Comparison of ENCODE assay signal across 25 cellular contexts in genomic region chr1:237197470-237198425, GRCh38.
A peak's percentile ranks its signal among the peaks of the same experiment; 100 is the strongest.
DNase-seq lines count a peak whose midpoint lies in the region; ATAC-seq and TF ChIP-seq lines count a peak whose summit lies in the region.
"Had no signal": no experiment of that assay in that cellular context is flagged by ENCODE, and none has a peak within 500 bp of the region (broad histone marks: within the 10 kb centered on the region; RNA-seq: fewer than 3 reads in every experiment).

No MANE protein-coding gene starts in this region.

- peak; percentile 25 for DNase-seq in activated CD4-positive, alpha-beta T cell treated with anti-CD3 and anti-CD28 coated beads, Interleukin-2, amount 10 ng/mL, durations not matched to agents 24 days and 14 days
- no peak for DNase-seq in activated CD4-positive, alpha-beta T cell treated with anti-CD3 and anti-CD28 coated beads, Interleukin-2, amount 50 U/mL, for 48 hours
- no peak for DNase-seq in WTC11 (ENCODE audit: low spot score)
- peak; percentile 28 for DNase-seq in iPS DF 19.7 (ENCODE audit: low read depth, low spot score)
- no peak for DNase-seq in transverse colon
- DNase-seq in AG08396 (ENCODE audit: low spot score): no peak
- DNase-seq in stimulated activated CD4-positive, alpha-beta T cell treated with anti-CD3 and anti-CD28 coated beads, Interleukin-2, amount 100 ng/mL, for 24 hours: no peak
- DNase-seq: activated CD4-positive, alpha-beta memory T cell treated with anti-CD3 and anti-CD28 coated beads, Interleukin-2, amount 10 ng/mL, durations not matched to agents 7 days and 5 days; activated naive CD4-positive, alpha-beta T cell; activated T-cell treated with anti-CD3 and anti-CD28 coated beads, Interleukin-2, amount 50 U/mL, for 1 hour; cerebellar nuclear complex; effector CD8-positive, alpha-beta T cell; NCI-H187 treated with DMSO at 0.1 percent for 48 hours; posterior cingulate gyrus; SHP77; T-cell; uterus; WERI-Rb-1 had no signal

- no peaks in the 10 kb centered on the region for H3K36me3 ChIP-seq in transverse colon
- H3K36me3 ChIP-seq: BLaER1 treated with 17β-estradiol and CSF1 and Interleukin-3, amounts not matched to agents 10 nM and 100 nM; uterus; WERI-Rb-1 had no signal

- POLR2A ChIA-PET in WTC11 (lab: Charles Lee): no interaction called here

- peaks cover 4 to 12% (median 7%) of the 10 kb centered on the region in 4 donors for H3K4me1 ChIP-seq in transverse colon
- H3K4me1 ChIP-seq: A549; BLaER1 treated with 17β-estradiol and CSF1 and Interleukin-3, amounts not matched to agents 10 nM and 100 nM; uterus had no signal

- no peaks in the 10 kb centered on the region for H3K4me1 Mint-ChIP-seq in activated CD4-positive, alpha-beta T cell treated with anti-CD3 and anti-CD28 coated beads, Interleukin-2, amount 10 ng/mL, durations not matched to agents 24 days and 14 days
- H3K4me1 Mint-ChIP-seq in WTC11: peaks cover 20% of the 10 kb centered on the region
- H3K4me1 Mint-ChIP-seq: activated CD4-positive, alpha-beta memory T cell treated with anti-CD3 and anti-CD28 coated beads, Interleukin-2, amount 10 ng/mL, durations not matched to agents 7 days and 5 days; memory B cell; T-cell had no signal

- H3K9me3 Mint-ChIP-seq in activated CD4-positive, alpha-beta T cell treated with anti-CD3 and anti-CD28 coated beads, Interleukin-2, amount 10 ng/mL, durations not matched to agents 24 days and 14 days: no peaks in the 10 kb centered on the region
- H3K9me3 Mint-ChIP-seq in WTC11: no peaks in the 10 kb centered on the region
- H3K9me3 Mint-ChIP-seq: activated CD4-positive, alpha-beta memory T cell treated with anti-CD3 and anti-CD28 coated beads, Interleukin-2, amount 10 ng/mL, durations not matched to agents 7 days and 5 days; memory B cell; nephron; stimulated activated naive CD8-positive, alpha-beta T cell treated with anti-CD3 and anti-CD28 coated beads, Interleukin-15, Interleukin-2, amounts not matched to agents 100 ng/mL and 50 ng/mL, for 24 hours; T-cell had no signal

- no peaks in the 10 kb centered on the region for H3K9me3 ChIP-seq in transverse colon
- H3K9me3 ChIP-seq: A549; BLaER1 treated with 17β-estradiol and CSF1 and Interleukin-3, amounts not matched to agents 10 nM and 100 nM; uterus had no signal

- no peaks in the 10 kb centered on the region for H3K27me3 ChIP-seq in transverse colon
- H3K27me3 ChIP-seq: BLaER1 treated with 17β-estradiol and CSF1 and Interleukin-3, amounts not matched to agents 10 nM and 100 nM; uterus had no signal

- 41 to 45% methylated on average over 7 of the region's 7 CpGs for WGBS in transverse colon (ENCODE audit: low coverage in 1 of 2), 2 donors

- H3K4me3 ChIP-seq in transverse colon: no peak overlapping the region
- H3K4me3 ChIP-seq: A549; BLaER1 treated with 17β-estradiol and CSF1 and Interleukin-3, amounts not matched to agents 10 nM and 100 nM; GM12878; uterus had no signal

- TF ChIP-seq CTCF in WTC11 (IDR thresholded peaks at IDR 0.05) (no peak), transverse colon (IDR thresholded peaks at IDR 0.05) (no peak)

- in situ Hi-C loops in transverse colon (cut with MboI; ENCODE audit: low pct_ligation_motif_present in 1 of 4, low pct_unique_long_range_greater_than_20kb in 1 of 4, low sequenced_read_pairs in 3 of 4): no loop called here

- no peak overlapping the region for H3K4me3 Mint-ChIP-seq in activated CD4-positive, alpha-beta T cell treated with anti-CD3 and anti-CD28 coated beads, Interleukin-2, amount 10 ng/mL, durations not matched to agents 24 days and 14 days
- H3K4me3 Mint-ChIP-seq in WTC11: no peak overlapping the region
- H3K4me3 Mint-ChIP-seq: activated CD4-positive, alpha-beta memory T cell treated with anti-CD3 and anti-CD28 coated beads, Interleukin-2, amount 10 ng/mL, durations not matched to agents 7 days and 5 days; memory B cell; nephron; stimulated activated naive CD8-positive, alpha-beta T cell treated with anti-CD3 and anti-CD28 coated beads, Interleukin-15, Interleukin-2, amounts not matched to agents 100 ng/mL and 50 ng/mL, for 24 hours; T-cell had no signal

- ATAC-seq in WTC11 (peak; percentile 88), HG02840 (IDR thresholded peaks at IDR 0.05; ENCODE audit: low FRiP score, unreplicated experiment) (no peak)
- ATAC-seq: GM12878, T-cell had no signal

- H3K27me3 Mint-ChIP-seq in activated CD4-positive, alpha-beta T cell treated with anti-CD3 and anti-CD28 coated beads, Interleukin-2, amount 10 ng/mL, durations not matched to agents 24 days and 14 days: no peaks in the 10 kb centered on the region
- no peaks in the 10 kb centered on the region for H3K27me3 Mint-ChIP-seq in WTC11 (ENCODE audit: low read depth)
- H3K27me3 Mint-ChIP-seq: stimulated activated naive CD8-positive, alpha-beta T cell treated with anti-CD3 and anti-CD28 coated beads, Interleukin-15, Interleukin-2, amounts not matched to agents 100 ng/mL and 50 ng/mL, for 24 hours; T-cell had no signal

- intact Hi-C loops in activated CD4-positive, alpha-beta T cell treated with anti-CD3 and anti-CD28 coated beads, Interleukin-2, amount 10 ng/mL, durations not matched to agents 24 days and 14 days (cut with micrococcal nuclease): no loop called here
- intact Hi-C loops in transverse colon (cut with DNase I; ENCODE audit: low total_unique reads): no loop called here

- no peak for TF ChIP-seq EP300 in transverse colon (IDR thresholded peaks at IDR 0.05; ENCODE audit: low read depth)

- peak overlapping the region in 3 of 4 donors; percentile 6 to 47 (median 33) for H3K27ac ChIP-seq in transverse colon
- H3K27ac ChIP-seq: A549; BLaER1 treated with 17β-estradiol and CSF1 and Interleukin-3, amounts not matched to agents 10 nM and 100 nM; uterus; WERI-Rb-1 had no signal

- H3K27ac Mint-ChIP-seq in activated CD4-positive, alpha-beta T cell treated with anti-CD3 and anti-CD28 coated beads, Interleukin-2, amount 10 ng/mL, durations not matched to agents 24 days and 14 days: no peak overlapping the region
- peak overlapping the region; percentile 66 for H3K27ac Mint-ChIP-seq in WTC11
- H3K27ac Mint-ChIP-seq: activated CD4-positive, alpha-beta memory T cell treated with anti-CD3 and anti-CD28 coated beads, Interleukin-2, amount 10 ng/mL, durations not matched to agents 7 days and 5 days; memory B cell; nephron; stimulated activated naive CD8-positive, alpha-beta T cell treated with anti-CD3 and anti-CD28 coated beads, Interleukin-15, Interleukin-2, amounts not matched to agents 100 ng/mL and 50 ng/mL, for 24 hours; T-cell had no signal

- CTCF ChIA-PET in WTC11 (lab: Charles Lee): no interaction called here

- no peaks in the 10 kb centered on the region for H3K36me3 Mint-ChIP-seq in activated CD4-positive, alpha-beta T cell treated with anti-CD3 and anti-CD28 coated beads, Interleukin-2, amount 10 ng/mL, durations not matched to agents 24 days and 14 days (ENCODE audit: low read depth)
- no peaks in the 10 kb centered on the region for H3K36me3 Mint-ChIP-seq in WTC11
- H3K36me3 Mint-ChIP-seq: memory B cell, T-cell had no signal

- no peak for TF ChIP-seq POLR2A in transverse colon (IDR thresholded peaks at IDR 0.05)

TF ChIP-seq in WTC11, 78 proteins besides CTCF, POLR2A, EP300 and RAD21 (continues in another document):
- TF ChIP-seq NR1H2 (CRISPR knock-in tag; IDR thresholded peaks at IDR 0.05) (no peak), MXD4 (CRISPR knock-in tag; IDR thresholded peaks at IDR 0.05; ENCODE audit: borderline replicate concordance) (no peak), IRF1 (CRISPR knock-in tag; IDR thresholded peaks at IDR 0.05) (no peak), ZBTB43 (CRISPR knock-in tag; IDR thresholded peaks at IDR 0.05) (no peak), ZNF512 (CRISPR knock-in tag; IDR thresholded peaks at IDR 0.05; ENCODE audit: borderline replicate concordance) (no peak), JUN (CRISPR knock-in tag; IDR thresholded peaks at IDR 0.05) (no peak), ATF1 (CRISPR knock-in tag; IDR thresholded peaks at IDR 0.05) (no peak)

Comparison
In these comparisons a context has a peak if more than half of its experiments do, and no peak if none do; other contexts are left out.
1. DNase-seq: peak in activated CD4-positive, alpha-beta T cell treated with anti-CD3 and anti-CD28 coated beads, Interleukin-2, amount 10 ng/mL, durations not matched to agents 24 days and 14 days (single experiment) and iPS DF 19.7 (single experiment); none in activated CD4-positive, alpha-beta T cell treated with anti-CD3 and anti-CD28 coated beads, Interleukin-2, amount 50 U/mL, for 48 hours (0 of 2), WTC11 (single experiment), transverse colon (single experiment), AG08396 (single experiment) and stimulated activated CD4-positive, alpha-beta T cell treated with anti-CD3 and anti-CD28 coated beads, Interleukin-2, amount 100 ng/mL, for 24 hours (0 of 2).